ENCODE assay signal across 1 cellular context in genomic region chr3:52278510-52279069, GRCh38.
A peak's percentile ranks its signal among the peaks of the same experiment; 100 is the strongest.
TF ChIP-seq lines count a peak whose summit lies in the region.

TSS of gene WDR82 (minus strand) at chr3:52278649. CDS start at chr3:52278361, 288 bp downstream.

TF ChIP-seq in GM12878, 131 proteins besides CTCF, POLR2A, EP300 and RAD21 (continued from another document):
- TF ChIP-seq, protein P1, sequence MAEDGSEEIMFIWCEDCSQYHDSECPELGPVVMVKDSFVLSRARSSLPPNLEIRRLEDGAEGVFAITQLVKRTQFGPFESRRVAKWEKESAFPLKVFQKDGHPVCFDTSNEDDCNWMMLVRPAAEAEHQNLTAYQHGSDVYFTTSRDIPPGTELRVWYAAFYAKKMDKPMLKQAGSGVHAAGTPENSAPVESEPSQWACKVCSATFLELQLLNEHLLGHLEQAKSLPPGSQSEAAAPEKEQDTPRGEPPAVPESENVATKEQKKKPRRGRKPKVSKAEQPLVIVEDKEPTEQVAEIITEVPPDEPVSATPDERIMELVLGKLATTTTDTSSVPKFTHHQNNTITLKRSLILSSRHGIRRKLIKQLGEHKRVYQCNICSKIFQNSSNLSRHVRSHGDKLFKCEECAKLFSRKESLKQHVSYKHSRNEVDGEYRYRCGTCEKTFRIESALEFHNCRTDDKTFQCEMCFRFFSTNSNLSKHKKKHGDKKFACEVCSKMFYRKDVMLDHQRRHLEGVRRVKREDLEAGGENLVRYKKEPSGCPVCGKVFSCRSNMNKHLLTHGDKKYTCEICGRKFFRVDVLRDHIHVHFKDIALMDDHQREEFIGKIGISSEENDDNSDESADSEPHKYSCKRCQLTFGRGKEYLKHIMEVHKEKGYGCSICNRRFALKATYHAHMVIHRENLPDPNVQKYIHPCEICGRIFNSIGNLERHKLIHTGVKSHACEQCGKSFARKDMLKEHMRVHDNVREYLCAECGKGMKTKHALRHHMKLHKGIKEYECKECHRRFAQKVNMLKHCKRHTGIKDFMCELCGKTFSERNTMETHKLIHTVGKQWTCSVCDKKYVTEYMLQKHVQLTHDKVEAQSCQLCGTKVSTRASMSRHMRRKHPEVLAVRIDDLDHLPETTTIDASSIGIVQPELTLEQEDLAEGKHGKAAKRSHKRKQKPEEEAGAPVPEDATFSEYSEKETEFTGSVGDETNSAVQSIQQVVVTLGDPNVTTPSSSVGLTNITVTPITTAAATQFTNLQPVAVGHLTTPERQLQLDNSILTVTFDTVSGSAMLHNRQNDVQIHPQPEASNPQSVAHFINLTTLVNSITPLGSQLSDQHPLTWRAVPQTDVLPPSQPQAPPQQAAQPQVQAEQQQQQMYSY (CRISPR knock-in tag; IDR thresholded peaks at IDR 0.05) = no peak
- no peak for TF ChIP-seq SREBF1 (IDR thresholded peaks at IDR 0.05; ENCODE audit: low read length)
- no peak for TF ChIP-seq E2F8 (IDR thresholded peaks at IDR 0.05; ENCODE audit: low read depth, partially characterized antibody)
- TF ChIP-seq ATF7 (IDR thresholded peaks at IDR 0.05; ENCODE audit: low read depth) = peak; percentile 66
- peak; percentile 87 to 88 for TF ChIP-seq IKZF2 (IDR thresholded peaks at IDR 0.05)
- peak; percentile 69 for TF ChIP-seq ZSCAN29 (IDR thresholded peaks at IDR 0.05)
- TF ChIP-seq, protein P2, sequence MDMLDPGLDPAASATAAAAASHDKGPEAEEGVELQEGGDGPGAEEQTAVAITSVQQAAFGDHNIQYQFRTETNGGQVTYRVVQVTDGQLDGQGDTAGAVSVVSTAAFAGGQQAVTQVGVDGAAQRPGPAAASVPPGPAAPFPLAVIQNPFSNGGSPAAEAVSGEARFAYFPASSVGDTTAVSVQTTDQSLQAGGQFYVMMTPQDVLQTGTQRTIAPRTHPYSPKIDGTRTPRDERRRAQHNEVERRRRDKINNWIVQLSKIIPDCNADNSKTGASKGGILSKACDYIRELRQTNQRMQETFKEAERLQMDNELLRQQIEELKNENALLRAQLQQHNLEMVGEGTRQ (IDR thresholded peaks at IDR 0.05; ENCODE audit: borderline replicate concordance, low read depth, low read length) = no peak
- TF ChIP-seq SMC3 (IDR thresholded peaks at IDR 0.05; ENCODE audit: borderline replicate concordance, low read length) = peak; percentile 34; the same call in 1 of the 2 replicates
- TF ChIP-seq RCOR1 (conservative IDR thresholded peaks at IDR 0.05; ENCODE audit: low read depth, low read length) = no peak
- TF ChIP-seq NBN (IDR thresholded peaks at IDR 0.05) = peak; percentile 75; the same call in 1 of the 2 replicates
- TF ChIP-seq SUZ12 (IDR thresholded peaks at IDR 0.05; ENCODE audit: unreplicated experiment) = no peak
- no peak for TF ChIP-seq ZZZ3 (IDR thresholded peaks at IDR 0.05; ENCODE audit: control insufficient read depth, insufficient read length, low read depth)
- TF ChIP-seq STAT1 (conservative IDR thresholded peaks at IDR 0.05) = no peak
- no peak; the same call in 1 of the 2 replicates for TF ChIP-seq MXI1 (IDR thresholded peaks at IDR 0.05; ENCODE audit: low read depth, low read length)
- peak in 1 of 2 experiments; percentile 71; a peak in 2 of 4 replicates for TF ChIP-seq BHLHE40 (IDR thresholded peaks at IDR 0.05; ENCODE audit: borderline replicate concordance in 1 of 2, low read depth in 2 of 2, low read length in 1 of 2)
- no peak for TF ChIP-seq SPI1 (IDR thresholded peaks at IDR 0.05; ENCODE audit: borderline replicate concordance, insufficient read depth, low read depth, low read length)
- TF ChIP-seq NFXL1 (IDR thresholded peaks at IDR 0.05; ENCODE audit: borderline replicate concordance) = no peak
- TF ChIP-seq SRF (IDR thresholded peaks at IDR 0.05; ENCODE audit: low read depth in 2 of 2, low read length in 2 of 2) = no peak
- TF ChIP-seq ZNF24 (IDR thresholded peaks at IDR 0.05) = 0 out of 2 replicates have a peak, but pooled peaks have one; percentile 6
- TF ChIP-seq HCFC1 (IDR thresholded peaks at IDR 0.05; ENCODE audit: low read length) = no peak
- peak; percentile 69; the same call in 1 of the 2 replicates for TF ChIP-seq ZNF384 (IDR thresholded peaks at IDR 0.05; ENCODE audit: borderline replicate concordance, low read depth, low read length)
- TF ChIP-seq NR2C1 (IDR thresholded peaks at IDR 0.05) = 0 out of 2 replicates have a peak, but pooled peaks have one; percentile 39
- TF ChIP-seq CHD2 (IDR thresholded peaks at IDR 0.05; ENCODE audit: borderline replicate concordance, low read depth, low read length) = no peak
- TF ChIP-seq ZNF687 (IDR thresholded peaks at IDR 0.05) = peak; percentile 75; the same call in 1 of the 2 replicates
- TF ChIP-seq CREM (IDR thresholded peaks at IDR 0.05; ENCODE audit: low read depth) = peak; percentile 77
- peak; percentile 59 for TF ChIP-seq GATAD2B (conservative IDR thresholded peaks at IDR 0.05; ENCODE audit: low read depth)
- no peak for TF ChIP-seq ATF2 (IDR thresholded peaks at IDR 0.05; ENCODE audit: low read length)
